Comparison of ENCODE assay signal across 16 cellular contexts in the genomic region with DNA sequence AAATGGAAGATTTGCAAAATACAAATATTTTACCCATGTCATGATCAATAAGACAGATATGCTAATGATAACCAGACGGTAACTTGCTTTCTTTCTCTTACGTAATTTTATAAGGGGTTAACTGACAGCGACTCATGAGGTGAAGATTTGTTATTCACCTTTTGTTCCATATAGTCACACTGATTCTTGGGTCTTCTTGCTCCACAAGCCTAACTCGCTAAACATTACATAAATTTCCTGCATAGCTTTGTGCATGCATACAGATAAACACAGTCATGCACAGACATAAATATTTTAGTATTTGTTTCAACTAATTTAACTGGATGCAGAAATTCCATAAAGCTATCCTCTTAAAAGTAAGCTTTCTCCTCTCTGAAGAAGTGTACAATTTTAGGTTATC.
A peak's percentile ranks its signal among the peaks of the same experiment; 100 is the strongest.
DNase-seq lines count a peak whose midpoint lies in the region; ATAC-seq and TF ChIP-seq lines count a peak whose summit lies in the region.
"Had no signal": no experiment of that assay in that cellular context is flagged by ENCODE, and none has a peak within 500 bp of the region (broad histone marks: within the 10 kb centered on the region; RNA-seq: fewer than 3 reads in every experiment).

No MANE protein-coding gene starts in this region.

- H4K20me1 ChIP-seq in IMR-90 (ENCODE audit: insufficient read depth, low read length) = no peaks in the 10 kb centered on the region
- H4K20me1 ChIP-seq: BLaER1 treated with 17β-estradiol and CSF1 and Interleukin-3, amounts not matched to agents 10 nM and 100 nM had no signal

- no peaks in the 10 kb centered on the region for H3K9me1 ChIP-seq in IMR-90 (ENCODE audit: insufficient read depth, low read length)

- H3K9me3 ChIP-seq in IMR-90 (ENCODE audit: control insufficient read depth, insufficient read depth, low read length) = no peaks in the 10 kb centered on the region

- H3K79me1 ChIP-seq in IMR-90 (ENCODE audit: low read depth in 1 of 2, low read length in 2 of 2) = no peaks in the 10 kb centered on the region
- no peaks in the 10 kb centered on the region for H3K79me1 ChIP-seq in mesendoderm (ENCODE audit: low read length)

- H2AK5ac ChIP-seq in IMR-90 (ENCODE audit: low read depth, low read length) = no peak overlapping the region
- H2AK5ac ChIP-seq in mesendoderm (ENCODE audit: low read length) = no peak overlapping the region

- no peak overlapping the region for H2BK15ac ChIP-seq in IMR-90 (ENCODE audit: low read depth, low read length)
- no peak overlapping the region for H2BK15ac ChIP-seq in mesendoderm (replicated peaks; ENCODE audit: low read depth)

- no peak overlapping the region for H3K4ac ChIP-seq in IMR-90 (ENCODE audit: low read depth, low read length)
- H3K4ac ChIP-seq in mesendoderm (ENCODE audit: low read depth, low read length) = no peak overlapping the region

- TF ChIP-seq CTCF in IMR-90 (conservative IDR thresholded peaks at IDR 0.05; ENCODE audit: low read depth, low read length) (no peak), fibroblast of villous mesenchyme (IDR thresholded peaks at IDR 0.05; ENCODE audit: insufficient read depth, low read depth, low read length) (no peak)

- no peaks in the 10 kb centered on the region for H3K27me3 ChIP-seq in IMR-90 (ENCODE audit: control insufficient read depth, insufficient read depth, low read length)
- H3K27me3 ChIP-seq in mesendoderm (ENCODE audit: insufficient read depth, low read length, poor library complexity) = no peaks in the 10 kb centered on the region
- H3K27me3 ChIP-seq: BLaER1 treated with 17β-estradiol and CSF1 and Interleukin-3, amounts not matched to agents 10 nM and 100 nM had no signal

- POLR2A ChIA-PET in IMR-90 (lab: Charles Lee; ENCODE audit: unreplicated experiment) = no interaction called here

- no peak for TF ChIP-seq RAD21 in IMR-90 (IDR thresholded peaks at IDR 0.05; ENCODE audit: low read length)

- no peak overlapping the region for H3K23ac ChIP-seq in IMR-90 (ENCODE audit: low read depth, low read length)
- no peak overlapping the region for H3K23ac ChIP-seq in mesendoderm (ENCODE audit: low read length)

- H3K27ac ChIP-seq in IMR-90 (ENCODE audit: insufficient read depth, low read length) (no peak overlapping the region), mesendoderm (ENCODE audit: low read depth, low read length) (no peak overlapping the region)
- H3K27ac ChIP-seq: BLaER1 treated with 17β-estradiol and CSF1 and Interleukin-3, amounts not matched to agents 10 nM and 100 nM had no signal

- H2BK120ac ChIP-seq in IMR-90 (ENCODE audit: low read depth, low read length) = no peak overlapping the region
- no peak overlapping the region for H2BK120ac ChIP-seq in mesendoderm (ENCODE audit: low read depth, low read length)

- no CpG with 5 or more reads among the region's 4 CpGs for WGBS in IMR-90 (ENCODE audit: extremely low coverage in 2 of 2, insufficient read length in 1 of 2), 2 experiments
- no CpG with 5 or more reads among the region's 4 CpGs for WGBS in mesendoderm (ENCODE audit: extremely low coverage, insufficient coverage, low lambda C conversion rate)

- H2AK9ac ChIP-seq in IMR-90 (replicated peaks; ENCODE audit: low read depth, low read length, poor library complexity) = no peak overlapping the region

- H3K4me1 ChIP-seq in IMR-90 (ENCODE audit: control insufficient read depth, insufficient read depth, low read length) (no peaks in the 10 kb centered on the region), mesendoderm (ENCODE audit: control insufficient read depth, low read depth, low read length) (no peaks in the 10 kb centered on the region)
- H3K4me1 ChIP-seq: BLaER1 treated with 17β-estradiol and CSF1 and Interleukin-3, amounts not matched to agents 10 nM and 100 nM had no signal

- no peak overlapping the region for H3K14ac ChIP-seq in IMR-90 (replicated peaks; ENCODE audit: low read depth, low read length)

- H2AFZ ChIP-seq in IMR-90 (replicated peaks; ENCODE audit: low read length, poor library complexity) = no peak overlapping the region
- H2AFZ ChIP-seq: GM23338 had no signal

- BruUV-seq in IMR-90 (replicated peaks; lab: Mats Ljungman, UMichigan) = no TSS peak

- no peak overlapping the region for H3K4me3 ChIP-seq in IMR-90 (ENCODE audit: insufficient read depth, low read depth, low read length)
- H3K4me3 ChIP-seq in fibroblast of villous mesenchyme (ENCODE audit: low read depth, low read length) = no peak overlapping the region
- H3K4me3 ChIP-seq in mesendoderm (ENCODE audit: low read length) = no peak overlapping the region
- H3K4me3 ChIP-seq: BLaER1 treated with 17β-estradiol and CSF1 and Interleukin-3, amounts not matched to agents 10 nM and 100 nM; GM12878; GM23338 had no signal

- H4K5ac ChIP-seq in IMR-90 (ENCODE audit: low read depth, low read length) (no peak overlapping the region), mesendoderm (ENCODE audit: low read length) (no peak overlapping the region)

- H3K56ac ChIP-seq in IMR-90 (ENCODE audit: extremely low read depth, insufficient read depth, low read length) (no peak overlapping the region), mesendoderm (ENCODE audit: low read length) (no peak overlapping the region)

- H3K18ac ChIP-seq in IMR-90 (ENCODE audit: low read depth, low read length) (no peak overlapping the region), mesendoderm (ENCODE audit: low read length) (no peak overlapping the region)

- no peak overlapping the region for H4K8ac ChIP-seq in IMR-90 (ENCODE audit: low read depth in 2 of 2, low read length in 2 of 2)
- H4K8ac ChIP-seq in mesendoderm (ENCODE audit: low read depth, low read length) = no peak overlapping the region

- H3K9ac ChIP-seq in IMR-90 (ENCODE audit: low read depth, low read length) (no peak overlapping the region), mesendoderm (ENCODE audit: low read length) (no peak overlapping the region)
- H3K9ac ChIP-seq: BLaER1 treated with 17β-estradiol and CSF1 and Interleukin-3, amounts not matched to agents 10 nM and 100 nM had no signal

- H4K91ac ChIP-seq in IMR-90 (ENCODE audit: insufficient read depth, low read depth, low read length) = no peak overlapping the region

- in situ Hi-C loops in IMR-90 (cut with MboI; ENCODE audit: low sequenced_read_pairs) = no loop called here

- no peak overlapping the region for H2BK5ac ChIP-seq in IMR-90 (ENCODE audit: low read depth, low read length, poor library complexity, severe bottlenecking)
- no peak overlapping the region for H2BK5ac ChIP-seq in mesendoderm (ENCODE audit: low read length)

- intact Hi-C loops in IMR-90 (cut with micrococcal nuclease) = no loop called here

- no peaks in the 10 kb centered on the region for H3K79me2 ChIP-seq in mesendoderm (ENCODE audit: control insufficient read depth, insufficient read depth, low read length)

- CTCF ChIA-PET in IMR-90 (lab: Yijun Ruan, JAX) = no interaction called here

- TF ChIP-seq POLR2A in IMR-90 (IDR thresholded peaks at IDR 0.05; ENCODE audit: low read depth, low read length) = no peak

- H3K4me2 ChIP-seq in IMR-90 (ENCODE audit: low read depth, low read length) (no peak overlapping the region), mesendoderm (ENCODE audit: low read length) (no peak overlapping the region)
- H3K4me2 ChIP-seq: BLaER1 treated with 17β-estradiol and CSF1 and Interleukin-3, amounts not matched to agents 10 nM and 100 nM; GM23338 had no signal

- DNase-seq in EH (ENCODE audit: low read depth) (peak; percentile 4), IMR-90 (peak; percentile 12), amniotic epithelial cell (ENCODE audit: low read depth) (peak; percentile 36), fibroblast of villous mesenchyme (ENCODE audit: low read depth) (peak; percentile 36), mesendoderm (no peak), NCI-H146 treated with DMSO at 0.1 percent for 48 hours (lab: John Stamatoyannopoulos, UW; ENCODE audit: unreplicated experiment) (no peak), NOMO-1 (lab: John Stamatoyannopoulos, UW; ENCODE audit: unreplicated experiment in 2 of 2) (no peak), SW 1271 (lab: John Stamatoyannopoulos, UW) (no peak)
- DNase-seq: ACHN; CD4-positive, CD25-positive, alpha-beta regulatory T cell; DMS53; H9 had no signal

- peaks cover 7% of the 10 kb centered on the region for H3K36me3 ChIP-seq in IMR-90 (ENCODE audit: control insufficient read depth, insufficient read depth, low read length)
- H3K36me3 ChIP-seq in mesendoderm (ENCODE audit: control insufficient read depth, insufficient read depth, low read length) = no peaks in the 10 kb centered on the region

- dilution Hi-C loops in IMR-90 (cut with HindIII; ENCODE audit: low sequenced_read_pairs, unreplicated experiment) = no loop called here

- peak; percentile 76 for ATAC-seq in IMR-90 (ENCODE audit: low read depth)
- ATAC-seq: GM12878, GM23338, HepG2 had no signal

- H2BK20ac ChIP-seq in IMR-90 (ENCODE audit: low read depth, low read length) = no peak overlapping the region

TF ChIP-seq in IMR-90, 13 proteins besides CTCF, POLR2A, EP300 and RAD21:
- TF ChIP-seq CEBPB (IDR thresholded peaks at IDR 0.05; ENCODE audit: low read depth, low read length) (no peak), SMC3 (IDR thresholded peaks at IDR 0.05; ENCODE audit: low read depth, low read length) (no peak), FOS (IDR thresholded peaks at IDR 0.05; ENCODE audit: low read depth, low read length) (no peak)
- TF ChIP-seq, protein P1, sequence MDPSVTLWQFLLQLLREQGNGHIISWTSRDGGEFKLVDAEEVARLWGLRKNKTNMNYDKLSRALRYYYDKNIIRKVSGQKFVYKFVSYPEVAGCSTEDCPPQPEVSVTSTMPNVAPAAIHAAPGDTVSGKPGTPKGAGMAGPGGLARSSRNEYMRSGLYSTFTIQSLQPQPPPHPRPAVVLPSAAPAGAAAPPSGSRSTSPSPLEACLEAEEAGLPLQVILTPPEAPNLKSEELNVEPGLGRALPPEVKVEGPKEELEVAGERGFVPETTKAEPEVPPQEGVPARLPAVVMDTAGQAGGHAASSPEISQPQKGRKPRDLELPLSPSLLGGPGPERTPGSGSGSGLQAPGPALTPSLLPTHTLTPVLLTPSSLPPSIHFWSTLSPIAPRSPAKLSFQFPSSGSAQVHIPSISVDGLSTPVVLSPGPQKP (IDR thresholded peaks at IDR 0.05; ENCODE audit: borderline replicate concordance, low read depth, low read length) = no peak

Comparison
In these comparisons a context has a peak if more than half of its experiments do, and no peak if none do; other contexts are left out.
1. DNase-seq: peak in EH (single experiment), IMR-90 (single experiment), amniotic epithelial cell (single experiment) and fibroblast of villous mesenchyme (single experiment); none in mesendoderm (single experiment), NCI-H146 treated with DMSO at 0.1 percent for 48 hours (single experiment), NOMO-1 (0 of 2) and SW 1271 (0 of 2).